ENCODE assay signal across 2 cellular contexts in the genomic region with DNA sequence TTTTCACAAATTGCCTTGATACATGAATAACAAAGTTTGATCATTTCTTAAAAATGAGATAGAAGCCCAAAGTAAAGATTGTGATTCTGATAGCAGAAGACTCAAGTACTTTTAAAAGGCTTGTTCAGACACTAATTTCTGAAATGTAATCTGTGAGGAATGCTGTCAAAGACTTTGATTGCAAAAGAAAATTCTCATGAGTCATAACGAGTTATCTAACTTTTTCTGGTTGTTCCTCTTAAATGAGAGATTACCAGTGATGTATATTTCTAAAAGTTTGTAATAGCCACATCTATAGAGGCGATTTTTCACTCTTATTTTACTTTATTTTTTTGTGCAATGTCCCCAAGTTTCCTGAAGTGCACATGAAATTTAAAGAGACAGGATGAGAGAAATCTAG.
TF ChIP-seq lines count a peak whose summit lies in the region.

No MANE protein-coding gene starts in this region.

TF ChIP-seq in IMR-90, 13 proteins besides CTCF, POLR2A, EP300 and RAD21:
- peak; percentile 51; the same call in 1 of the 2 replicates for TF ChIP-seq FOS (IDR thresholded peaks at IDR 0.05; ENCODE audit: low read depth, low read length)
- TF ChIP-seq MXI1 (IDR thresholded peaks at IDR 0.05; ENCODE audit: borderline replicate concordance, low read depth, low read length), result no peak
- TF ChIP-seq CEBPB (IDR thresholded peaks at IDR 0.05; ENCODE audit: low read depth, low read length), result peak; percentile 93

TF ChIP-seq in GM23338, 12 proteins besides CTCF, POLR2A, EP300 and RAD21:
- TF ChIP-seq CREB1 (CRISPR knock-in tag; IDR thresholded peaks at IDR 0.05; ENCODE audit: low read depth) (no peak), JUNB (IDR thresholded peaks at IDR 0.05; ENCODE audit: unreplicated experiment) (no peak), EZH2phosphoT487 (IDR thresholded peaks at IDR 0.05; ENCODE audit: unreplicated experiment) (no peak), NANOG (IDR thresholded peaks at IDR 0.05; ENCODE audit: borderline replicate concordance) (no peak), ZNF331 (CRISPR knock-in tag; IDR thresholded peaks at IDR 0.05; ENCODE audit: low read depth) (no peak), EZH2 (IDR thresholded peaks at IDR 0.05; ENCODE audit: low read depth, unreplicated experiment) (no peak), ZNF114 (CRISPR knock-in tag; IDR thresholded peaks at IDR 0.05) (no peak), POLR2AphosphoS5 (IDR thresholded peaks at IDR 0.05; ENCODE audit: low read depth) (no peak), STAT1 (IDR thresholded peaks at IDR 0.05; ENCODE audit: unreplicated experiment) (no peak)
- TF ChIP-seq, protein P1, sequence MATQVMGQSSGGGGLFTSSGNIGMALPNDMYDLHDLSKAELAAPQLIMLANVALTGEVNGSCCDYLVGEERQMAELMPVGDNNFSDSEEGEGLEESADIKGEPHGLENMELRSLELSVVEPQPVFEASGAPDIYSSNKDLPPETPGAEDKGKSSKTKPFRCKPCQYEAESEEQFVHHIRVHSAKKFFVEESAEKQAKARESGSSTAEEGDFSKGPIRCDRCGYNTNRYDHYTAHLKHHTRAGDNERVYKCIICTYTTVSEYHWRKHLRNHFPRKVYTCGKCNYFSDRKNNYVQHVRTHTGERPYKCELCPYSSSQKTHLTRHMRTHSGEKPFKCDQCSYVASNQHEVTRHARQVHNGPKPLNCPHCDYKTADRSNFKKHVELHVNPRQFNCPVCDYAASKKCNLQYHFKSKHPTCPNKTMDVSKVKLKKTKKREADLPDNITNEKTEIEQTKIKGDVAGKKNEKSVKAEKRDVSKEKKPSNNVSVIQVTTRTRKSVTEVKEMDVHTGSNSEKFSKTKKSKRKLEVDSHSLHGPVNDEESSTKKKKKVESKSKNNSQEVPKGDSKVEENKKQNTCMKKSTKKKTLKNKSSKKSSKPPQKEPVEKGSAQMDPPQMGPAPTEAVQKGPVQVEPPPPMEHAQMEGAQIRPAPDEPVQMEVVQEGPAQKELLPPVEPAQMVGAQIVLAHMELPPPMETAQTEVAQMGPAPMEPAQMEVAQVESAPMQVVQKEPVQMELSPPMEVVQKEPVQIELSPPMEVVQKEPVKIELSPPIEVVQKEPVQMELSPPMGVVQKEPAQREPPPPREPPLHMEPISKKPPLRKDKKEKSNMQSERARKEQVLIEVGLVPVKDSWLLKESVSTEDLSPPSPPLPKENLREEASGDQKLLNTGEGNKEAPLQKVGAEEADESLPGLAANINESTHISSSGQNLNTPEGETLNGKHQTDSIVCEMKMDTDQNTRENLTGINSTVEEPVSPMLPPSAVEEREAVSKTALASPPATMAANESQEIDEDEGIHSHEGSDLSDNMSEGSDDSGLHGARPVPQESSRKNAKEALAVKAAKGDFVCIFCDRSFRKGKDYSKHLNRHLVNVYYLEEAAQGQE (IDR thresholded peaks at IDR 0.05; ENCODE audit: unreplicated experiment), result no peak
- TF ChIP-seq, protein P2, sequence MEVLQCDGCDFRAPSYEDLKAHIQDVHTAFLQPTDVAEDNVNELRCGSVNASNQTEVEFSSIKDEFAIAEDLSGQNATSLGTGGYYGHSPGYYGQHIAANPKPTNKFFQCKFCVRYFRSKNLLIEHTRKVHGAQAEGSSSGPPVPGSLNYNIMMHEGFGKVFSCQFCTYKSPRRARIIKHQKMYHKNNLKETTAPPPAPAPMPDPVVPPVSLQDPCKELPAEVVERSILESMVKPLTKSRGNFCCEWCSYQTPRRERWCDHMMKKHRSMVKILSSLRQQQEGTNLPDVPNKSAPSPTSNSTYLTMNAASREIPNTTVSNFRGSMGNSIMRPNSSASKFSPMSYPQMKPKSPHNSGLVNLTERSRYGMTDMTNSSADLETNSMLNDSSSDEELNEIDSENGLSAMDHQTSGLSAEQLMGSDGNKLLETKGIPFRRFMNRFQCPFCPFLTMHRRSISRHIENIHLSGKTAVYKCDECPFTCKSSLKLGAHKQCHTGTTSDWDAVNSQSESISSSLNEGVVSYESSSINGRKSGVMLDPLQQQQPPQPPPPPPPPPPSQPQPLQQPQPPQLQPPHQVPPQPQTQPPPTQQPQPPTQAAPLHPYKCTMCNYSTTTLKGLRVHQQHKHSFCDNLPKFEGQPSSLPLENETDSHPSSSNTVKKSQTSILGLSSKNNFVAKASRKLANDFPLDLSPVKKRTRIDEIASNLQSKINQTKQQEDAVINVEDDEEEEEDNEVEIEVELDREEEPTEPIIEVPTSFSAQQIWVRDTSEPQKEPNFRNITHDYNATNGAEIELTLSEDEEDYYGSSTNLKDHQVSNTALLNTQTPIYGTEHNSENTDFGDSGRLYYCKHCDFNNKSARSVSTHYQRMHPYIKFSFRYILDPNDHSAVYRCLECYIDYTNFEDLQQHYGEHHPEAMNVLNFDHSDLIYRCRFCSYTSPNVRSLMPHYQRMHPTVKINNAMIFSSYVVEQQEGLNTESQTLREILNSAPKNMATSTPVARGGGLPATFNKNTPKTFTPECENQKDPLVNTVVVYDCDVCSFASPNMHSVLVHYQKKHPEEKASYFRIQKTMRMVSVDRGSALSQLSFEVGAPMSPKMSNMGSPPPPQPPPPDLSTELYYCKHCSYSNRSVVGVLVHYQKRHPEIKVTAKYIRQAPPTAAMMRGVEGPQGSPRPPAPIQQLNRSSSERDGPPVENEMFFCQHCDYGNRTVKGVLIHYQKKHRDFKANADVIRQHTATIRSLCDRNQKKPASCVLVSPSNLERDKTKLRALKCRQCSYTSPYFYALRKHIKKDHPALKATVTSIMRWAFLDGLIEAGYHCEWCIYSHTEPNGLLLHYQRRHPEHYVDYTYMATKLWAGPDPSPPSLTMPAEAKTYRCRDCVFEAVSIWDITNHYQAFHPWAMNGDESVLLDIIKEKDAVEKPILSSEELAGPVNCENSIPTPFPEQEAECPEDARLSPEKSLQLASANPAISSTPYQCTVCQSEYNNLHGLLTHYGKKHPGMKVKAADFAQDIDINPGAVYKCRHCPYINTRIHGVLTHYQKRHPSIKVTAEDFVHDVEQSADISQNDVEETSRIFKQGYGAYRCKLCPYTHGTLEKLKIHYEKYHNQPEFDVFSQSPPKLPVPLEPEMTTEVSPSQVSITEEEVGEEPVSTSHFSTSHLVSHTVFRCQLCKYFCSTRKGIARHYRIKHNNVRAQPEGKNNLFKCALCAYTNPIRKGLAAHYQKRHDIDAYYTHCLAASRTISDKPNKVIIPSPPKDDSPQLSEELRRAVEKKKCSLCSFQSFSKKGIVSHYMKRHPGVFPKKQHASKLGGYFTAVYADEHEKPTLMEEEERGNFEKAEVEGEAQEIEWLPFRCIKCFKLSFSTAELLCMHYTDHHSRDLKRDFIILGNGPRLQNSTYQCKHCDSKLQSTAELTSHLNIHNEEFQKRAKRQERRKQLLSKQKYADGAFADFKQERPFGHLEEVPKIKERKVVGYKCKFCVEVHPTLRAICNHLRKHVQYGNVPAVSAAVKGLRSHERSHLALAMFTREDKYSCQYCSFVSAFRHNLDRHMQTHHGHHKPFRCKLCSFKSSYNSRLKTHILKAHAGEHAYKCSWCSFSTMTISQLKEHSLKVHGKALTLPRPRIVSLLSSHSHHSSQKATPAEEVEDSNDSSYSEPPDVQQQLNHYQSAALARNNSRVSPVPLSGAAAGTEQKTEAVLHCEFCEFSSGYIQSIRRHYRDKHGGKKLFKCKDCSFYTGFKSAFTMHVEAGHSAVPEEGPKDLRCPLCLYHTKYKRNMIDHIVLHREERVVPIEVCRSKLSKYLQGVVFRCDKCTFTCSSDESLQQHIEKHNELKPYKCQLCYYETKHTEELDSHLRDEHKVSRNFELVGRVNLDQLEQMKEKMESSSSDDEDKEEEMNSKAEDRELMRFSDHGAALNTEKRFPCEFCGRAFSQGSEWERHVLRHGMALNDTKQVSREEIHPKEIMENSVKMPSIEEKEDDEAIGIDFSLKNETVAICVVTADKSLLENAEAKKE (CRISPR knock-in tag; IDR thresholded peaks at IDR 0.05), result no peak
- TF ChIP-seq, protein P3, sequence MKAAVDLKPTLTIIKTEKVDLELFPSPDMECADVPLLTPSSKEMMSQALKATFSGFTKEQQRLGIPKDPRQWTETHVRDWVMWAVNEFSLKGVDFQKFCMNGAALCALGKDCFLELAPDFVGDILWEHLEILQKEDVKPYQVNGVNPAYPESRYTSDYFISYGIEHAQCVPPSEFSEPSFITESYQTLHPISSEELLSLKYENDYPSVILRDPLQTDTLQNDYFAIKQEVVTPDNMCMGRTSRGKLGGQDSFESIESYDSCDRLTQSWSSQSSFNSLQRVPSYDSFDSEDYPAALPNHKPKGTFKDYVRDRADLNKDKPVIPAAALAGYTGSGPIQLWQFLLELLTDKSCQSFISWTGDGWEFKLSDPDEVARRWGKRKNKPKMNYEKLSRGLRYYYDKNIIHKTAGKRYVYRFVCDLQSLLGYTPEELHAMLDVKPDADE (IDR thresholded peaks at IDR 0.05), result no peak
